ENCODE assay signal across 17 cellular contexts in the genomic region with DNA sequence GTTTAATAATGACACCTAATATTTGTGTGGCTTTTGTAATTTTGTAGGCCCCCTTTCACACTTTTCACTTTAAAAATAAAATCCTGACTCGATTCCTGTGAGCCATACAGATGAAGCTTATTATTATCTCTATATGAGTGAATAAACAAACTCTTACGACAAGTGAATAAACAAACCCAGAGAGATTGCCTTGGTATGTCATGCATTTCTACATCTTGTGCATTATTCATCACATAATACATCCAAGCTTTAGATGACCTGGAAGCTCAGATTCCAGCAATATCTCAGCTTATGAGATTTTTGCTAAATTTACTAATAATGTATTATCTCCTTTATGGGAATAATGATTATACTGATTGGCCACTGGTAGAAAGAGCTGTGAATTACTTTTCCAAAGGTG.
"Had no signal": no experiment of that assay in that cellular context is flagged by ENCODE, and none has a peak within 500 bp of the region (broad histone marks: within the 10 kb centered on the region; RNA-seq: fewer than 3 reads in every experiment).

No MANE protein-coding gene starts in this region.

- H3K4me3 ChIP-seq: MG63, SJSA1, SK-N-MC had no signal

- DNase-seq: KBM-7, MG63, NCI-H1092, NCI-H1105 treated with DMSO at 0.1 percent for 48 hours, NCI-H1417 treated with DMSO at 0.1 percent for 48 hours, NCI-H146, NCI-H1694 treated with DMSO at 0.1 percent for 48 hours, NCI-H2029, NCI-H2171 treated with DMSO at 0.1 percent for 48 hours, NCI-H524, NCI-H526 treated with DMSO at 0.1 percent for 48 hours, NCI-H774, Right ventricle myocardium superior, RPMI8226, SIG-M5 had no signal

- H3K27me3 ChIP-seq: MG63, SJSA1 had no signal

- H3K36me3 ChIP-seq: MG63, SJSA1 had no signal

- H3K27ac ChIP-seq: SJSA1, SK-N-MC had no signal

- H3K9me3 ChIP-seq: MG63, SJSA1 had no signal
